ENCODE assay signal across 8 cellular contexts in genomic region chr12:57896437-57897201, GRCh38. TPM values are rescaled to one million over a fixed set of nuclear protein-coding genes. Genes with fewer than 3 reads are reported as not detected.
DNase-seq lines count a peak whose midpoint lies in the region; ATAC-seq and TF ChIP-seq lines count a peak whose summit lies in the region.

No MANE protein-coding gene starts in this region.

- peak overlapping the region; percentile 81 to 89 (median 88) for H3K4me3 Mint-ChIP-seq in brain

- DNase-seq in activated CD4-positive, alpha-beta T cell treated with anti-CD3 and anti-CD28 coated beads for 4 hours, result peak; percentile 38 to 39
- no peak for DNase-seq in activated CD4-positive, alpha-beta T cell treated with anti-CD3 and anti-CD28 coated beads, Interleukin-2, amount 50 U/mL, for 48 hours
- DNase-seq in NCI-H774 (lab: John Stamatoyannopoulos, UW) (peak; percentile 66), pulmonary artery endothelial cell (ENCODE audit: low read depth, low spot score) (peak; percentile 17)

- H3K4me3 ChIP-seq in iPS-15b (ENCODE audit: low read depth, low read length), result peak overlapping the region; percentile 54

- H3K27me3 Mint-ChIP-seq in brain, result peaks cover 4% of the 10 kb centered on the region

- no peaks in the 10 kb centered on the region for H3K9me3 Mint-ChIP-seq in brain

- peaks cover 78% of the 10 kb centered on the region for H3K4me1 Mint-ChIP-seq in brain

- no peaks in the 10 kb centered on the region for H3K36me3 Mint-ChIP-seq in brain

- no peak overlapping the region for H3K9ac ChIP-seq in iPS-15b (ENCODE audit: low read depth, low read length)

- ATAC-seq in HG03159 (IDR thresholded peaks at IDR 0.05; ENCODE audit: unreplicated experiment) (no peak), GM21786 (IDR thresholded peaks at IDR 0.05; ENCODE audit: unreplicated experiment) (no peak)

- peaks cover 14% of the 10 kb centered on the region for H3K27me3 ChIP-seq in iPS-15b (ENCODE audit: control insufficient read depth, insufficient read depth, low read length)

- peaks cover 21% of the 10 kb centered on the region for H3K4me1 ChIP-seq in iPS-15b (ENCODE audit: control insufficient read depth, insufficient read depth, low read length)

- peak; percentile 13 to 31 for TF ChIP-seq CTCF in brain (conservative IDR thresholded peaks at IDR 0.05)

- peak overlapping the region; percentile 99 to 100 (median 99) for H3K27ac Mint-ChIP-seq in brain

- no peaks in the 10 kb centered on the region for H3K36me3 ChIP-seq in iPS-15b (ENCODE audit: control insufficient read depth, insufficient read depth, low read length)

- H3K9me3 ChIP-seq in iPS-15b (ENCODE audit: control insufficient read depth, insufficient read depth, low read length), result no peaks in the 10 kb centered on the region

RNA-seq across cellular contexts. Expression of gene ATP23, which starts 44.7 kb away (rescaled TPM):
- 9.6 TPM for polyA plus RNA-seq in brain (ENCODE audit: insufficient read depth, low read depth, low replicate concordance)
- 8.4 and 10.6 TPM in 2 replicates for total RNA-seq in pulmonary artery endothelial cell

RNA-seq across cellular contexts. Expression of gene CTDSP2, which starts 50.1 kb away (rescaled TPM):
- polyA plus RNA-seq in brain (ENCODE audit: insufficient read depth, low read depth, low replicate concordance), result 67.6 TPM
- total RNA-seq in pulmonary artery endothelial cell, result 53.2 and 86.3 TPM in 2 replicates

Comparison
In these comparisons a context has a peak if more than half of its experiments do, and no peak if none do; other contexts are left out.
1. DNase-seq: peak in activated CD4-positive, alpha-beta T cell treated with anti-CD3 and anti-CD28 coated beads for 4 hours (2 of 2), NCI-H774 (single experiment) and pulmonary artery endothelial cell (single experiment); none in activated CD4-positive, alpha-beta T cell treated with anti-CD3 and anti-CD28 coated beads, Interleukin-2, amount 50 U/mL, for 48 hours (0 of 2).